Comparison of ENCODE assay signal across 8 cellular contexts in the genomic region with DNA sequence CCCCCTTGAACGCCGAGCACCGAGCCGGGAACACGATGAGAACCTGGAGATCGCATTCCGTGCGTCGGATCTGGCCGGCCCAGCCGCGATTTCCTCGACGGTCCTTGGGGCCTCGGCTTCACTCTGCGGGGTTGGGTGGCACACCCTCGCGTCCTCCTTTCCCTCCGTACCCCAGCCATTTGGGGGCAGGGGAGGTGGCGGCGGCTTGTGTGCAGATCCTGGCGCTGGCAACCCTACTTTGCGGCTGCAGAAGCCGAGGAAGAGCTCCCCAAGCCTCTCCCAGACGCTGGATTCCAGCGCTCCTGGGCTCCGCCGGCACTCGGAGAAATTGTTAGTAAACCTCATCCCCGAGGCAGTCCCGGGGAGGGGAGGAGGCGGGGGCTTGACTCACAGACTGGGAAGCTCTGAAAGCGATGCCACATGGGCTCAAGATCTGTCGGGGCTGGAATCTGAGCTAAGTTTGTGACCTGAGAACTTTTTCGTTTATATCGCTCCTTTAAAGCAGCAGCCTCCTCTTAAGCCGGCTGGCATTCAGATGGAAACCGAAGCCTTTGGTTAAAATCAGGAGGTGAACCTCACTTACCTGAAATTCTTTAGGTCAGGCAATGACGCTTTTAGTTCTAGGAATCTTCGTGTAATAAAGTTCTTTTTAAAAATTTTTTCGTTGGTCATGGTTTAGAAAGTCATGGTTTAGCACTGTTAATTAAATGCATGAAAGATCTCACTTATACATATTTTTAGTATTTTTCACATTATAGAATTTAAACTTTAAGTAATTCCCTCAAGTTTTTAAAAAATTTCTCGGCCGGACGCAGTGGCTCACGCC. TPM values are rescaled to one million over a fixed set of nuclear protein-coding genes. Genes with fewer than 3 reads are reported as not detected.
DNase-seq lines count a peak whose midpoint lies in the region; ATAC-seq and TF ChIP-seq lines count a peak whose summit lies in the region.

No MANE protein-coding gene starts in this region.

- ATAC-seq in HG02870 (IDR thresholded peaks at IDR 0.05; ENCODE audit: unreplicated experiment) (peak; percentile 10), Right ventricle myocardium inferior (peak; percentile 75)
- ATAC-seq in activated naive CD8-positive, alpha-beta T cell treated with anti-CD3 and anti-CD28 coated beads, Interleukin-2, amount 50 U/mL, for 24 hours: peak; percentile 17

- H3K4me1 ChIP-seq in OCI-LY3 (ENCODE audit: low read length): peaks cover 57% of the 10 kb centered on the region

- H3K36me3 ChIP-seq in OCI-LY3 (replicated peaks; ENCODE audit: low read depth, low read length): peaks cover 26% of the 10 kb centered on the region

- H3K36me3 Mint-ChIP-seq in activated naive CD8-positive, alpha-beta T cell treated with anti-CD3 and anti-CD28 coated beads, Interleukin-2, amount 50 U/mL, for 24 hours (ENCODE audit: low read depth): no peaks in the 10 kb centered on the region

- H3K27ac ChIP-seq in OCI-LY3 (ENCODE audit: low read length): peak overlapping the region; percentile 94

- H3K4me3 ChIP-seq in OCI-LY3 (ENCODE audit: low read length): peak overlapping the region; percentile 99

- TF ChIP-seq CTCF in OCI-LY3 (IDR thresholded peaks at IDR 0.05; ENCODE audit: low read depth, low read length): no peak

- peak overlapping the region; percentile 74 for H3K4me3 Mint-ChIP-seq in activated naive CD8-positive, alpha-beta T cell treated with anti-CD3 and anti-CD28 coated beads, Interleukin-2, amount 50 U/mL, for 24 hours

- H3K79me2 ChIP-seq in OCI-LY3 (ENCODE audit: low read length): peaks cover 66% of the 10 kb centered on the region

- peaks cover 18% of the 10 kb centered on the region for H3K4me1 Mint-ChIP-seq in activated naive CD8-positive, alpha-beta T cell treated with anti-CD3 and anti-CD28 coated beads, Interleukin-2, amount 50 U/mL, for 24 hours

- no peaks in the 10 kb centered on the region for H3K9me3 ChIP-seq in OCI-LY3 (ENCODE audit: insufficient read depth, low read length)

- H3K27me3 ChIP-seq in OCI-LY3 (ENCODE audit: low read depth, low read length): no peaks in the 10 kb centered on the region

- H2AFZ ChIP-seq in OCI-LY3 (ENCODE audit: low read depth, low read length): no peak overlapping the region

- intact Hi-C loops in Right ventricle myocardium inferior (cut with DNase I): loop anchor here (5.0 kb wide), 2 partner anchors 36 to 94 kb away; partner anchors contain the start of gene TSPYL1

- peak; percentile 73 for DNase-seq in activated effector memory CD4-positive, alpha-beta T cell treated with anti-CD3 and anti-CD28 coated beads, Interleukin-2, amount 50 U/mL, for 16 hours
- DNase-seq in activated effector memory CD4-positive, alpha-beta T cell treated with Interleukin-2 at 50 U/mL for 16 hours: no peak
- peak; percentile 33 for DNase-seq in activated naive CD8-positive, alpha-beta T cell treated with anti-CD3 and anti-CD28 coated beads, Interleukin-2, amount 50 U/mL, for 24 hours
- DNase-seq in Right ventricle myocardium inferior (ENCODE audit: missing footprints): peak; percentile 87
- DNase-seq in non-pigmented ciliary epithelial cell (ENCODE audit: low read depth): peak; percentile 79
- DNase-seq in HT-29 (ENCODE audit: low spot score): no peak

- no peaks in the 10 kb centered on the region for H3K9me3 Mint-ChIP-seq in activated naive CD8-positive, alpha-beta T cell treated with anti-CD3 and anti-CD28 coated beads, Interleukin-2, amount 50 U/mL, for 24 hours

- peaks cover 35% of the 10 kb centered on the region for H4K20me1 ChIP-seq in OCI-LY3 (ENCODE audit: insufficient read depth, low read length)

- H3K9ac ChIP-seq in OCI-LY3 (ENCODE audit: low read length): peak overlapping the region; percentile 93

- no peak overlapping the region for H3K27ac Mint-ChIP-seq in activated naive CD8-positive, alpha-beta T cell treated with anti-CD3 and anti-CD28 coated beads, Interleukin-2, amount 50 U/mL, for 24 hours

- peak overlapping the region; percentile 85 for H3K4me2 ChIP-seq in OCI-LY3 (ENCODE audit: low read length)

- peaks cover 37% of the 10 kb centered on the region for H3K27me3 Mint-ChIP-seq in activated naive CD8-positive, alpha-beta T cell treated with anti-CD3 and anti-CD28 coated beads, Interleukin-2, amount 50 U/mL, for 24 hours

RNA-seq across cellular contexts. Expression of gene DSE, which starts 0.8 kb away (rescaled TPM):
- total RNA-seq in Right ventricle myocardium inferior: 11.6 TPM
- 1.9 and 5.3 TPM in 2 replicates for total RNA-seq in HT-29 (2014; rRNA removed; shearing (Covaris generic))

Comparison
In these comparisons a context has a peak if more than half of its experiments do, and no peak if none do; other contexts are left out.
1. DNase-seq: peak in activated effector memory CD4-positive, alpha-beta T cell treated with anti-CD3 and anti-CD28 coated beads, Interleukin-2, amount 50 U/mL, for 16 hours (single experiment), activated naive CD8-positive, alpha-beta T cell treated with anti-CD3 and anti-CD28 coated beads, Interleukin-2, amount 50 U/mL, for 24 hours (single experiment), Right ventricle myocardium inferior (single experiment) and non-pigmented ciliary epithelial cell (single experiment); none in activated effector memory CD4-positive, alpha-beta T cell treated with Interleukin-2 at 50 U/mL for 16 hours (single experiment) and HT-29 (single experiment).
2. ATAC-seq: peak in every context shown above with its lines; median percentile 75 in Right ventricle myocardium inferior; 17 in activated naive CD8-positive, alpha-beta T cell treated with anti-CD3 and anti-CD28 coated beads, Interleukin-2, amount 50 U/mL, for 24 hours; 10 in HG02870.